ENCODE assay signal across 24 cellular contexts in the genomic region with DNA sequence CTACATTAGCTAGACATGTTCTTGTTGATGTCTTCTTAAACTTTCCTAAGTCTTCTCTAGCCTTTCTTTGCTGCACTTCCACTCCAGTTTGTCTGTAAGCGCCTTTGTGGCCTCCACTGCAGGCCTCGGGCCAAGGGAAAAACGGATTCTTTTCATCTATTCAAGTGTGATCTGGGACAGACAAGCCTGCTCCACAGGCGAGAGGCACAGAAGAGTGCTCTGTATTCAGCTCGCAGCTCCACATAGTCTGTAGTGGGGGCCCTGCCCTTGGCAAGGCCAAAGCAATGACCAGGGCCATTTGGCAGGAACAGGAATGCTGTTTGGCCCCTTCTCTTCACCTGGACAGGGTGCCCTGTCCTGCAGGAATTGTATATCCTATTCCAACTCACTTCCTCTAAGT.
A peak's percentile ranks its signal among the peaks of the same experiment; 100 is the strongest.
DNase-seq lines count a peak whose midpoint lies in the region; ATAC-seq and TF ChIP-seq lines count a peak whose summit lies in the region.
"Had no signal": no experiment of that assay in that cellular context is flagged by ENCODE, and none has a peak within 500 bp of the region (broad histone marks: within the 10 kb centered on the region; RNA-seq: fewer than 3 reads in every experiment).

No MANE protein-coding gene starts in this region.

- H3K27me3 Mint-ChIP-seq in neural crest cell (ENCODE audit: low read depth) (no peaks in the 10 kb centered on the region), type B pancreatic cell (no peaks in the 10 kb centered on the region)

- H3K4me3 Mint-ChIP-seq in neural crest cell, result peak overlapping the region; percentile 62
- H3K4me3 Mint-ChIP-seq in type B pancreatic cell, result peak overlapping the region; percentile 18
- H3K4me3 Mint-ChIP-seq: activated CD4-positive, alpha-beta memory T cell treated with anti-CD3 and anti-CD28 coated beads, Interleukin-2, amount 10 ng/mL, durations not matched to agents 7 days and 5 days; activated naive CD8-positive, alpha-beta T cell treated with anti-CD3 and anti-CD28 coated beads for 36 hours; CD4-positive, CD25-positive, alpha-beta regulatory T cell; memory B cell; natural killer cell had no signal

- H3K4me3 ChIP-seq in lower lobe of right lung, result no peak overlapping the region
- H3K4me3 ChIP-seq: colonic mucosa, prostate gland, stomach, transverse colon had no signal

- H3K9me3 Mint-ChIP-seq in neural crest cell, result no peaks in the 10 kb centered on the region
- H3K9me3 Mint-ChIP-seq in type B pancreatic cell, result no peaks in the 10 kb centered on the region
- H3K9me3 Mint-ChIP-seq: activated CD4-positive, alpha-beta memory T cell treated with anti-CD3 and anti-CD28 coated beads, Interleukin-2, amount 10 ng/mL, durations not matched to agents 7 days and 5 days; activated naive CD8-positive, alpha-beta T cell treated with anti-CD3 and anti-CD28 coated beads for 36 hours; activated T-helper 2 cell treated with anti-CD3 and anti-CD28 coated beads, Interferon-gamma antibody, Interleukin-2, Interleukin-4, amounts not matched to agents 10 μg/mL and 5 μg/mL and 100 μg/mL, durations not matched to agents 14 hours and 24 hours and 36 hours; natural killer cell had no signal

- H3K9me3 ChIP-seq in lower lobe of right lung, result no peaks in the 10 kb centered on the region
- H3K9me3 ChIP-seq: colonic mucosa, prostate gland, stomach, transverse colon had no signal

- peak overlapping the region; percentile 43 for H3K27ac Mint-ChIP-seq in neural crest cell (ENCODE audit: unreplicated experiment)
- peak overlapping the region; percentile 8 for H3K27ac Mint-ChIP-seq in type B pancreatic cell
- H3K27ac Mint-ChIP-seq: activated CD4-positive, alpha-beta memory T cell treated with anti-CD3 and anti-CD28 coated beads, Interleukin-2, amount 10 ng/mL, durations not matched to agents 7 days and 5 days; activated naive CD8-positive, alpha-beta T cell treated with anti-CD3 and anti-CD28 coated beads for 36 hours; activated T-helper 2 cell treated with anti-CD3 and anti-CD28 coated beads, Interferon-gamma antibody, Interleukin-2, Interleukin-4, amounts not matched to agents 10 μg/mL and 5 μg/mL and 100 μg/mL, durations not matched to agents 14 hours and 24 hours and 36 hours; CD4-positive, CD25-positive, alpha-beta regulatory T cell; memory B cell; natural killer cell had no signal

- TF ChIP-seq CTCF in neural crest cell (conservative IDR thresholded peaks at IDR 0.05), result no peak
- no peak for TF ChIP-seq CTCF in type B pancreatic cell (conservative IDR thresholded peaks at IDR 0.05)
- TF ChIP-seq CTCF in lower lobe of right lung (IDR thresholded peaks at IDR 0.05), result no peak

- peak in 54 of 58 donors; percentile 17 to 92 (median 68) for DNase-seq in anterior cingulate cortex (lab: John Stamatoyannopoulos, UW)
- DNase-seq in globus pallidus (ENCODE audit: low spot score), result peak; percentile 89
- peak; percentile 45 for DNase-seq in neural crest cell (ENCODE audit: low read depth, low spot score)
- no peak for DNase-seq in type B pancreatic cell (ENCODE audit: extremely low spot score, unreplicated experiment)
- DNase-seq in lower lobe of right lung, result no peak
- no peak for DNase-seq in RPMI8226
- no peak for DNase-seq in mesenteric fat pad (ENCODE audit: low spot score)
- DNase-seq: activated CD4-positive, alpha-beta memory T cell treated with anti-CD3 and anti-CD28 coated beads, Interleukin-2, amount 10 ng/mL, durations not matched to agents 7 days and 5 days; activated naive CD8-positive, alpha-beta T cell treated with anti-CD3 and anti-CD28 coated beads for 36 hours; CD4-positive, CD25-positive, alpha-beta regulatory T cell; colonic mucosa; DMS 273 treated with DMSO at 0.1 percent for 48 hours; kidney glomerular epithelial cell; natural killer cell; NCI-H2081 treated with DMSO at 0.1 percent for 48 hours; NCI-H345; NCI-H82; stimulated activated CD8-positive, alpha-beta memory T cell treated with anti-CD3 and anti-CD28 coated beads, Interleukin-4, amount 100 ng/mL, for 48 hours; stomach; transverse colon had no signal

- no peaks in the 10 kb centered on the region for H3K4me1 ChIP-seq in lower lobe of right lung
- H3K4me1 ChIP-seq: colonic mucosa, prostate gland had no signal

- no peak for ATAC-seq in HG03159 (IDR thresholded peaks at IDR 0.05; ENCODE audit: unreplicated experiment)
- no peak for ATAC-seq in lower lobe of right lung
- ATAC-seq: natural killer cell had no signal

- no peaks in the 10 kb centered on the region for H3K36me3 ChIP-seq in lower lobe of right lung
- H3K36me3 ChIP-seq: colonic mucosa, prostate gland, stomach, transverse colon had no signal

- H3K4me1 Mint-ChIP-seq in neural crest cell (peaks cover 71% of the 10 kb centered on the region), type B pancreatic cell (ENCODE audit: unreplicated experiment) (peaks cover 38% of the 10 kb centered on the region)
- H3K4me1 Mint-ChIP-seq: activated CD4-positive, alpha-beta memory T cell treated with anti-CD3 and anti-CD28 coated beads, Interleukin-2, amount 10 ng/mL, durations not matched to agents 7 days and 5 days; activated naive CD8-positive, alpha-beta T cell treated with anti-CD3 and anti-CD28 coated beads for 36 hours; CD4-positive, CD25-positive, alpha-beta regulatory T cell; memory B cell; natural killer cell had no signal

- intact Hi-C loops in lower lobe of right lung (cut with DNase I), result no loop called here

- H3K27me3 ChIP-seq in lower lobe of right lung (ENCODE audit: low read depth), result no peaks in the 10 kb centered on the region
- H3K27me3 ChIP-seq: colonic mucosa, stomach, transverse colon had no signal

- H3K27ac ChIP-seq in lower lobe of right lung, result no peak overlapping the region
- H3K27ac ChIP-seq: colonic mucosa, prostate gland, stomach, transverse colon had no signal

- no peaks in the 10 kb centered on the region for H3K36me3 Mint-ChIP-seq in neural crest cell (ENCODE audit: low read depth)
- H3K36me3 Mint-ChIP-seq in type B pancreatic cell, result no peaks in the 10 kb centered on the region
- H3K36me3 Mint-ChIP-seq: activated naive CD8-positive, alpha-beta T cell treated with anti-CD3 and anti-CD28 coated beads for 36 hours; CD4-positive, CD25-positive, alpha-beta regulatory T cell; memory B cell; natural killer cell had no signal

Comparison
In these comparisons a context has a peak if more than half of its experiments do, and no peak if none do; other contexts are left out.
1. DNase-seq: peak in anterior cingulate cortex (54 of 58), globus pallidus (single experiment) and neural crest cell (single experiment); none in type B pancreatic cell (single experiment), lower lobe of right lung (single experiment), RPMI8226 (single experiment) and mesenteric fat pad (single experiment).